Comparison of ENCODE assay signal across 20 cellular contexts in genomic region chr13:109671919-109672318, GRCh38.
"Had no signal": no experiment of that assay in that cellular context is flagged by ENCODE, and none has a peak within 500 bp of the region (broad histone marks: within the 10 kb centered on the region; RNA-seq: fewer than 3 reads in every experiment).

No MANE protein-coding gene starts in this region.

- H3K4me3 Mint-ChIP-seq: activated CD8-positive, alpha-beta T cell treated with anti-CD3 and anti-CD28 coated beads for 36 hours; activated T-cell treated with anti-CD3 and anti-CD28 coated beads, Interleukin-2, amount 50 U/mL, for 72 hours; brain; T-helper 1 cell treated with Interleukin-12 subunit alpha and Interleukin-12 subunit beta and Interleukin-4 antibody, amounts not matched to agents 30 μg/mL and 1 μg/mL, for 36 hours had no signal

- DNase-seq: activated CD4-positive, alpha-beta T cell treated with anti-CD3 and anti-CD28 coated beads for 4 hours; activated CD8-positive, alpha-beta memory T cell treated with anti-CD3 and anti-CD28 coated beads, Interleukin-2, amount 50 U/mL, for 4 hours; activated CD8-positive, alpha-beta T cell treated with anti-CD3 and anti-CD28 coated beads for 36 hours; activated naive CD4-positive, alpha-beta T cell treated with anti-CD3 and anti-CD28 coated beads, Interleukin-2, amount 50 U/mL, for 16 hours; activated T-cell treated with anti-CD3 and anti-CD28 coated beads, Interleukin-2, amount 50 U/mL, for 72 hours; amygdala; MM.1S; NCI-H1048; NCI-H146; NCI-H187 treated with DMSO at 0.1 percent for 48 hours; NCI-H2081 treated with DMSO at 0.1 percent for 48 hours; NCI-H524; Peyer's patch; Right ventricle myocardium superior; SJCRH30; SW 1271 had no signal

- H3K27me3 ChIP-seq: cardiac muscle cell, Peyer's patch, SJCRH30 had no signal

- H3K9me3 ChIP-seq: Peyer's patch, SJCRH30 had no signal

- H3K4me1 ChIP-seq: Peyer's patch had no signal

- H3K4me3 ChIP-seq: cardiac muscle cell, Peyer's patch, SJCRH30 had no signal

- H3K9me3 Mint-ChIP-seq: activated CD8-positive, alpha-beta T cell treated with anti-CD3 and anti-CD28 coated beads for 36 hours; T-helper 1 cell treated with Interleukin-12 subunit alpha and Interleukin-12 subunit beta and Interleukin-4 antibody, amounts not matched to agents 30 μg/mL and 1 μg/mL, for 36 hours had no signal

- H3K27me3 Mint-ChIP-seq: activated CD8-positive, alpha-beta T cell treated with anti-CD3 and anti-CD28 coated beads for 36 hours had no signal

- H3K36me3 ChIP-seq: cardiac muscle cell, Peyer's patch, SJCRH30 had no signal

- H3K27ac ChIP-seq: cardiac muscle cell, Peyer's patch, RWPE1, SJCRH30 had no signal

- H3K36me3 Mint-ChIP-seq: brain had no signal

- H3K27ac Mint-ChIP-seq: activated CD8-positive, alpha-beta T cell treated with anti-CD3 and anti-CD28 coated beads for 36 hours; activated T-cell treated with anti-CD3 and anti-CD28 coated beads, Interleukin-2, amount 50 U/mL, for 72 hours; brain; T-helper 1 cell treated with Interleukin-12 subunit alpha and Interleukin-12 subunit beta and Interleukin-4 antibody, amounts not matched to agents 30 μg/mL and 1 μg/mL, for 36 hours had no signal
